Comparison of ENCODE assay signal across 9 cellular contexts in the genomic region with DNA sequence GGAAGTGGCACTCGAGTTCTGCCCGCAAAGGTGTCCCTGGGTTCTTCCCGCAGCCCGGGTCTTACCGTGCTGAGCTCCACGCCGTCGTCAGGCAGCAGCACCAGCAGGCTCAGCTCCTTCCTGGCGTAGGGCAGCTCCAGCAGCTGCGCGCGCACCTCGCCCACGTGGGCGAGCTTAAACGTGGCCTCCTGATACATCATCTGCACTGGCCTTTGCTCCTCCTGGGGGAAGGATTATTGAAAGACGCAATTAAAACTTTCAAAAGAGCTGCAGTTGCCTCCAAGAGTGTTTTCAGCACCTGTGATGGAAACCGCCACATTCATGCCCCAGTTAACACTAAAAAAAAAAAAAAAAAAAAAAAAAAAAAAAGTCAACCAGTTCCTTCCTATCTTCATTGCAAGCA. TPM values are rescaled to one million over a fixed set of nuclear protein-coding genes. Genes with fewer than 3 reads are reported as not detected.
DNase-seq lines count a peak whose midpoint lies in the region; ATAC-seq, FAIRE-seq and TF ChIP-seq lines count a peak whose summit lies in the region.
"Had no signal": no experiment of that assay in that cellular context is flagged by ENCODE, and none has a peak within 500 bp of the region (broad histone marks: within the 10 kb centered on the region; RNA-seq: fewer than 3 reads in every experiment).

No MANE protein-coding gene starts in this region.

- H3K9me3 ChIP-seq in WERI-Rb-1 (ENCODE audit: severe bottlenecking) (no peaks in the 10 kb centered on the region), small intestine (ENCODE audit: control insufficient read depth, low read depth) (no peaks in the 10 kb centered on the region)

- no peak for FAIRE-seq in small intestine (lab: Jason Lieb, UNC)
- FAIRE-seq: astrocyte had no signal

- no peaks in the 10 kb centered on the region for H3K4me1 ChIP-seq in small intestine (ENCODE audit: control insufficient read depth in 2 of 2, insufficient read depth in 1 of 2, low read depth in 1 of 2, low read length in 1 of 2)

- no peak for TF ChIP-seq CTCF in WERI-Rb-1 (IDR thresholded peaks at IDR 0.05; ENCODE audit: low read depth, low read length)

- H3K27me3 ChIP-seq in WERI-Rb-1 (ENCODE audit: insufficient read depth, low read depth, severe bottlenecking) (no peaks in the 10 kb centered on the region), small intestine (ENCODE audit: control insufficient read depth in 2 of 2, insufficient read depth in 2 of 2, low read length in 2 of 2) (no peaks in the 10 kb centered on the region)

- ATAC-seq in GM18873 (IDR thresholded peaks at IDR 0.05; ENCODE audit: low FRiP score, unreplicated experiment) (peak; percentile 54), HG02852 (IDR thresholded peaks at IDR 0.05; ENCODE audit: unreplicated experiment) (no peak), GM18511 (IDR thresholded peaks at IDR 0.05; ENCODE audit: unreplicated experiment) (no peak)

- peak; percentile 86 for DNase-seq in NCI-H2171 (lab: John Stamatoyannopoulos, UW)
- DNase-seq in activated T-helper 9 cell treated with anti-CD3 and anti-CD28 coated beads, Interleukin-2, amount 50 U/mL, for 16 hours (ENCODE audit: low read depth): peak; percentile 55
- DNase-seq in stimulated activated CD4-positive, alpha-beta T cell treated with anti-CD3 and anti-CD28 coated beads, Interleukin-2, amount 100 ng/mL, for 4 hours (ENCODE audit: low read depth): peak; percentile 63
- no peak for DNase-seq in WERI-Rb-1
- no peak for DNase-seq in small intestine

- H3K36me3 ChIP-seq in WERI-Rb-1 (no peaks in the 10 kb centered on the region), small intestine (ENCODE audit: control insufficient read depth in 2 of 2, insufficient read depth in 2 of 2, low read length in 2 of 2) (peaks cover 0 to 2% of the 10 kb centered on the region in 2 donors)

- H3K4me3 ChIP-seq in WERI-Rb-1 (ENCODE audit: low read depth, low read length): no peak overlapping the region
- no peak overlapping the region for H3K4me3 ChIP-seq in small intestine (ENCODE audit: low read depth in 1 of 2, low read length in 2 of 2)

- 79 to 87% (median 84%) methylated on average over 18 of the region's 18 CpGs for WGBS in small intestine, 3 donors

- H3K27ac ChIP-seq in WERI-Rb-1: no peak overlapping the region
- H3K27ac ChIP-seq in small intestine (ENCODE audit: low read depth in 1 of 2, low read length in 1 of 2): peak overlapping the region in 1 of 2 donors; percentile 42

RNA-seq across cellular contexts. Expression of a gene that starts 11.3 kb away (rescaled TPM):
- 1 to 10 TPM in 2 of 3 donors, under 1 TPM in 1; 0.22 to 3.6 (median 1.1) TPM for polyA plus RNA-seq in small intestine

RNA-seq across cellular contexts. Expression of a gene that starts 50.1 kb away (rescaled TPM):
- 100 to 1,000 TPM; 154 to 226 (median 169) TPM for polyA plus RNA-seq in small intestine

Comparison
In these comparisons a context has a peak if more than half of its experiments do, and no peak if none do; other contexts are left out.
1. DNase-seq: peak in NCI-H2171 (single experiment), activated T-helper 9 cell treated with anti-CD3 and anti-CD28 coated beads, Interleukin-2, amount 50 U/mL, for 16 hours (single experiment) and stimulated activated CD4-positive, alpha-beta T cell treated with anti-CD3 and anti-CD28 coated beads, Interleukin-2, amount 100 ng/mL, for 4 hours (single experiment); none in WERI-Rb-1 (single experiment) and small intestine (single experiment).